In the genomic region with DNA sequence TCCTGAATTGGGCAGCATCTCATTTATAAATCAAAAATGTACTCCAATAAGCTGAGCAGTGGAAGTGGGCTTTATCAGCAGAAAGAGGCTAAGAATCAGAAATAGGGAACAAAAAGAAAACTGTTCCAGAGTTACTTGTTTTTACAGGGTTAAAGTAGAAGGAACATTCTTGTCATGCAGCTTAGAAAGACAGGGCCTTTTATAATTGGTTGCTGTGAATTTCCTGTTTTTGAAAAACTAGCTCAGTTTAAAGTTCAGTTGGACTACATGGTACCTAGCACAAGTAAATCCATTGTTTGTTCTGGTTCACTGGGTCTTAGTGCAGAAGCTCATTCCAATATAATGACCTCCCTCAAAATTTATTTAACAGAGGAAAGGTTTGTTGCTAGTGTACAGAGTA, we compare ENCODE assay signal across 1 cellular context.
TF ChIP-seq lines count a peak whose summit lies in the region.

No MANE protein-coding gene starts in this region.

TF ChIP-seq in H1, 55 proteins besides CTCF, POLR2A, EP300 and RAD21:
- TF ChIP-seq CTBP2 (IDR thresholded peaks at IDR 0.05; ENCODE audit: borderline replicate concordance, insufficient read depth, insufficient read length, low read length) (no peak), KDM1A (IDR thresholded peaks at IDR 0.05; ENCODE audit: borderline replicate concordance, low read length) (no peak), ZNF274 (IDR thresholded peaks at IDR 0.05; ENCODE audit: borderline replicate concordance, extremely low read depth, low read length) (no peak), SRF (IDR thresholded peaks at IDR 0.05; ENCODE audit: low read depth, low read length) (no peak)
- TF ChIP-seq, protein P1, sequence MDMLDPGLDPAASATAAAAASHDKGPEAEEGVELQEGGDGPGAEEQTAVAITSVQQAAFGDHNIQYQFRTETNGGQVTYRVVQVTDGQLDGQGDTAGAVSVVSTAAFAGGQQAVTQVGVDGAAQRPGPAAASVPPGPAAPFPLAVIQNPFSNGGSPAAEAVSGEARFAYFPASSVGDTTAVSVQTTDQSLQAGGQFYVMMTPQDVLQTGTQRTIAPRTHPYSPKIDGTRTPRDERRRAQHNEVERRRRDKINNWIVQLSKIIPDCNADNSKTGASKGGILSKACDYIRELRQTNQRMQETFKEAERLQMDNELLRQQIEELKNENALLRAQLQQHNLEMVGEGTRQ (IDR thresholded peaks at IDR 0.05; ENCODE audit: low read length): no peak
